Comparison of ENCODE assay signal across 15 cellular contexts in genomic region chr10:86374664-86375063, GRCh38. TPM values are rescaled to one million over a fixed set of nuclear protein-coding genes. Genes with fewer than 3 reads are reported as not detected.
"Had no signal": no experiment of that assay in that cellular context is flagged by ENCODE, and none has a peak within 500 bp of the region (broad histone marks: within the 10 kb centered on the region; RNA-seq: fewer than 3 reads in every experiment).

No MANE protein-coding gene starts in this region.

- H3K27me3 ChIP-seq: thyroid gland, vagina had no signal

- H3K4me3 Mint-ChIP-seq: activated naive CD8-positive, alpha-beta T cell treated with anti-CD3 and anti-CD28 coated beads, Interleukin-2, amount 10 ng/mL, durations not matched to agents 7 days and 5 days; dendritic cell treated with granulocyte-macrophage colony-stimulating factor and Interleukin-4, amounts not matched to agents 40 ng/mL and 50 ng/mL, for 4 days; endodermal cell; memory B cell; natural killer cell had no signal

- H3K27ac ChIP-seq: brain microvascular endothelial cell, gastrocnemius medialis, heart right ventricle, left lung, thyroid gland, vagina had no signal

- H3K4me3 ChIP-seq: gastrocnemius medialis, heart right ventricle, left lung, thyroid gland, vagina had no signal

- ATAC-seq: gastrocnemius medialis, heart right ventricle, left lung, natural killer cell, right cardiac atrium had no signal

- H3K9me3 Mint-ChIP-seq: activated naive CD8-positive, alpha-beta T cell treated with anti-CD3 and anti-CD28 coated beads, Interleukin-2, amount 10 ng/mL, durations not matched to agents 7 days and 5 days; dendritic cell treated with granulocyte-macrophage colony-stimulating factor and Interleukin-4, amounts not matched to agents 40 ng/mL and 50 ng/mL, for 4 days; endodermal cell; memory B cell; natural killer cell had no signal

- H3K36me3 ChIP-seq: brain microvascular endothelial cell, gastrocnemius medialis, heart right ventricle, left lung, thyroid gland, vagina had no signal

- H3K36me3 Mint-ChIP-seq: activated naive CD8-positive, alpha-beta T cell treated with anti-CD3 and anti-CD28 coated beads, Interleukin-2, amount 10 ng/mL, durations not matched to agents 7 days and 5 days; natural killer cell had no signal

- DNase-seq: activated CD4-positive, CD25-positive, alpha-beta regulatory T cell treated with anti-CD3 and anti-CD28 coated beads, Interleukin-2, amount 50 U/mL, for 72 hours; activated naive CD4-positive, alpha-beta T cell; activated naive CD8-positive, alpha-beta T cell treated with anti-CD3 and anti-CD28 coated beads, Interleukin-2, amount 10 ng/mL, durations not matched to agents 7 days and 5 days; brain microvascular endothelial cell; endodermal cell; gastrocnemius medialis; heart right ventricle; left lung; natural killer cell; right cardiac atrium; thyroid gland had no signal

- H3K27ac Mint-ChIP-seq: activated naive CD8-positive, alpha-beta T cell treated with anti-CD3 and anti-CD28 coated beads, Interleukin-2, amount 10 ng/mL, durations not matched to agents 7 days and 5 days; dendritic cell treated with granulocyte-macrophage colony-stimulating factor and Interleukin-4, amounts not matched to agents 40 ng/mL and 50 ng/mL, for 4 days; endodermal cell; memory B cell; natural killer cell; progenitor cell of endocrine pancreas had no signal

- H3K9me3 ChIP-seq: gastrocnemius medialis, heart right ventricle, left lung, thyroid gland, vagina had no signal

- H3K4me1 Mint-ChIP-seq: endodermal cell, memory B cell, natural killer cell had no signal

RNA-seq across cellular contexts. Expression of gene GRID1, which starts 8.1 kb away (rescaled TPM):
- total RNA-seq: activated naive CD8-positive, alpha-beta T cell treated with anti-CD3 and anti-CD28 coated beads, Interleukin-2, amount 10 ng/mL, durations not matched to agents 7 days and 5 days; natural killer cell had no signal
